Comparison of ENCODE assay signal across 1 cellular context in the genomic region with DNA sequence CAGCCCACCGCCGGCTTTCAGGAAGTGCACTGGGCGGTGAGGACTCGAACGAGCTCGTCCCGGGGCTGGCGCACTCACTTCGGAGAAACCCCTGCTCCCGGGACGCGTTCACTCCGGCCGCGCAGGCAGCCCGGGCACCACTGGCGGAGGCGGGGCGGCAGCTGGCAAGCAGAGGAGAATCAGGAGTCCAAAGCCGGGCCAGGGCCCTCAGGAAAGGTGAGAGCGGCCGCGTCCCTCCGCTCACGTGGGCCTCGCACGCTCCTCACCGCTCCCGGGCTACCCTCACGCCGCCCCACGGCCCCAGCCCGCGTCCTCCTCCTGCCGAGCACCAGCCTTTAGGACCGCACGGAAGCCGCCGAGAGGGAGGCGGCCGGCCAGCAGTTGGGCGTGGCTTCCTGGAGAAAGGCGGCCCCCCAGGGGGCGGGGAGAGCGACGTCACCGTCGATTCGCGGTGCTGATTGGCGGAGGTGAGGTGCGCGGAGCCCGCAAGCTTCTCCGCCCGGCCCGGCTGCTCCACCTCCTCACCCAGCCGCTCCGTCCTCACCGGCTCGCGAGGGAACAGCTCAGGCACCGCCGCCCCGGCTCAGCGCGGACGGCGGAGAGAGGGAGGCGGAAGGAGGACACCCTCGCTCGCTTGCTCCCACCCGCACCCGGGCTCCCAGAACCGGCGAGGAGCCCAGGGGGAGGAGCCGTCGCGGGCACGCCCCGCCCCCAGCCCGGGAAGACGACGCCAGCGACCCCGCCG.
TF ChIP-seq lines count a peak whose summit lies in the region.

A gene (plus strand): TSS at position 516 of the 745 bp plus-strand sequence. CDS start 400 bp downstream, outside the sequence.

TF ChIP-seq in HepG2, 621 proteins besides CTCF, POLR2A, EP300 and RAD21 (continued from another document and continues in another):
- TF ChIP-seq, protein P1, sequence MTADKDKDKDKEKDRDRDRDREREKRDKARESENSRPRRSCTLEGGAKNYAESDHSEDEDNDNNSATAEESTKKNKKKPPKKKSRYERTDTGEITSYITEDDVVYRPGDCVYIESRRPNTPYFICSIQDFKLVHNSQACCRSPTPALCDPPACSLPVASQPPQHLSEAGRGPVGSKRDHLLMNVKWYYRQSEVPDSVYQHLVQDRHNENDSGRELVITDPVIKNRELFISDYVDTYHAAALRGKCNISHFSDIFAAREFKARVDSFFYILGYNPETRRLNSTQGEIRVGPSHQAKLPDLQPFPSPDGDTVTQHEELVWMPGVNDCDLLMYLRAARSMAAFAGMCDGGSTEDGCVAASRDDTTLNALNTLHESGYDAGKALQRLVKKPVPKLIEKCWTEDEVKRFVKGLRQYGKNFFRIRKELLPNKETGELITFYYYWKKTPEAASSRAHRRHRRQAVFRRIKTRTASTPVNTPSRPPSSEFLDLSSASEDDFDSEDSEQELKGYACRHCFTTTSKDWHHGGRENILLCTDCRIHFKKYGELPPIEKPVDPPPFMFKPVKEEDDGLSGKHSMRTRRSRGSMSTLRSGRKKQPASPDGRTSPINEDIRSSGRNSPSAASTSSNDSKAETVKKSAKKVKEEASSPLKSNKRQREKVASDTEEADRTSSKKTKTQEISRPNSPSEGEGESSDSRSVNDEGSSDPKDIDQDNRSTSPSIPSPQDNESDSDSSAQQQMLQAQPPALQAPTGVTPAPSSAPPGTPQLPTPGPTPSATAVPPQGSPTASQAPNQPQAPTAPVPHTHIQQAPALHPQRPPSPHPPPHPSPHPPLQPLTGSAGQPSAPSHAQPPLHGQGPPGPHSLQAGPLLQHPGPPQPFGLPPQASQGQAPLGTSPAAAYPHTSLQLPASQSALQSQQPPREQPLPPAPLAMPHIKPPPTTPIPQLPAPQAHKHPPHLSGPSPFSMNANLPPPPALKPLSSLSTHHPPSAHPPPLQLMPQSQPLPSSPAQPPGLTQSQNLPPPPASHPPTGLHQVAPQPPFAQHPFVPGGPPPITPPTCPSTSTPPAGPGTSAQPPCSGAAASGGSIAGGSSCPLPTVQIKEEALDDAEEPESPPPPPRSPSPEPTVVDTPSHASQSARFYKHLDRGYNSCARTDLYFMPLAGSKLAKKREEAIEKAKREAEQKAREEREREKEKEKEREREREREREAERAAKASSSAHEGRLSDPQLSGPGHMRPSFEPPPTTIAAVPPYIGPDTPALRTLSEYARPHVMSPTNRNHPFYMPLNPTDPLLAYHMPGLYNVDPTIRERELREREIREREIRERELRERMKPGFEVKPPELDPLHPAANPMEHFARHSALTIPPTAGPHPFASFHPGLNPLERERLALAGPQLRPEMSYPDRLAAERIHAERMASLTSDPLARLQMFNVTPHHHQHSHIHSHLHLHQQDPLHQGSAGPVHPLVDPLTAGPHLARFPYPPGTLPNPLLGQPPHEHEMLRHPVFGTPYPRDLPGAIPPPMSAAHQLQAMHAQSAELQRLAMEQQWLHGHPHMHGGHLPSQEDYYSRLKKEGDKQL (CRISPR knock-in tag; IDR thresholded peaks at IDR 0.05; ENCODE audit: low read depth) = peak; percentile 55; the same call in 1 of the 2 replicates
- TF ChIP-seq ZNF354B (CRISPR knock-in tag; IDR thresholded peaks at IDR 0.05) = 0 out of 2 replicates have a peak, but pooled peaks have one; percentile 21
- TF ChIP-seq NR2F1 (CRISPR knock-in tag; IDR thresholded peaks at IDR 0.05) = 0 out of 4 replicates have a peak, but pooled peaks of 1 of the 2 experiments have one; percentile 18
- peak; percentile 97 for TF ChIP-seq IKZF4 (CRISPR knock-in tag; IDR thresholded peaks at IDR 0.05; ENCODE audit: borderline replicate concordance, low read depth, not compliant biosample characterization)
- peak; percentile 86 for TF ChIP-seq ZNF563 (CRISPR knock-in tag; IDR thresholded peaks at IDR 0.05)
- peak; percentile 80 for TF ChIP-seq ZNF335 (CRISPR knock-in tag; IDR thresholded peaks at IDR 0.05)
- peak; percentile 95 for TF ChIP-seq ZNF274 (CRISPR knock-in tag; IDR thresholded peaks at IDR 0.05)
- no peak for TF ChIP-seq ATAD3A (CRISPR knock-in tag; IDR thresholded peaks at IDR 0.05)
- TF ChIP-seq ZNF451 (CRISPR knock-in tag; IDR thresholded peaks at IDR 0.05) = no peak; the same call in 1 of the 2 replicates
- peak; percentile 96 for TF ChIP-seq ZNF749 (CRISPR knock-in tag; IDR thresholded peaks at IDR 0.05; ENCODE audit: borderline replicate concordance)
- TF ChIP-seq MAFF (IDR thresholded peaks at IDR 0.05; ENCODE audit: low read depth, low read length) = no peak
- TF ChIP-seq, protein P2, sequence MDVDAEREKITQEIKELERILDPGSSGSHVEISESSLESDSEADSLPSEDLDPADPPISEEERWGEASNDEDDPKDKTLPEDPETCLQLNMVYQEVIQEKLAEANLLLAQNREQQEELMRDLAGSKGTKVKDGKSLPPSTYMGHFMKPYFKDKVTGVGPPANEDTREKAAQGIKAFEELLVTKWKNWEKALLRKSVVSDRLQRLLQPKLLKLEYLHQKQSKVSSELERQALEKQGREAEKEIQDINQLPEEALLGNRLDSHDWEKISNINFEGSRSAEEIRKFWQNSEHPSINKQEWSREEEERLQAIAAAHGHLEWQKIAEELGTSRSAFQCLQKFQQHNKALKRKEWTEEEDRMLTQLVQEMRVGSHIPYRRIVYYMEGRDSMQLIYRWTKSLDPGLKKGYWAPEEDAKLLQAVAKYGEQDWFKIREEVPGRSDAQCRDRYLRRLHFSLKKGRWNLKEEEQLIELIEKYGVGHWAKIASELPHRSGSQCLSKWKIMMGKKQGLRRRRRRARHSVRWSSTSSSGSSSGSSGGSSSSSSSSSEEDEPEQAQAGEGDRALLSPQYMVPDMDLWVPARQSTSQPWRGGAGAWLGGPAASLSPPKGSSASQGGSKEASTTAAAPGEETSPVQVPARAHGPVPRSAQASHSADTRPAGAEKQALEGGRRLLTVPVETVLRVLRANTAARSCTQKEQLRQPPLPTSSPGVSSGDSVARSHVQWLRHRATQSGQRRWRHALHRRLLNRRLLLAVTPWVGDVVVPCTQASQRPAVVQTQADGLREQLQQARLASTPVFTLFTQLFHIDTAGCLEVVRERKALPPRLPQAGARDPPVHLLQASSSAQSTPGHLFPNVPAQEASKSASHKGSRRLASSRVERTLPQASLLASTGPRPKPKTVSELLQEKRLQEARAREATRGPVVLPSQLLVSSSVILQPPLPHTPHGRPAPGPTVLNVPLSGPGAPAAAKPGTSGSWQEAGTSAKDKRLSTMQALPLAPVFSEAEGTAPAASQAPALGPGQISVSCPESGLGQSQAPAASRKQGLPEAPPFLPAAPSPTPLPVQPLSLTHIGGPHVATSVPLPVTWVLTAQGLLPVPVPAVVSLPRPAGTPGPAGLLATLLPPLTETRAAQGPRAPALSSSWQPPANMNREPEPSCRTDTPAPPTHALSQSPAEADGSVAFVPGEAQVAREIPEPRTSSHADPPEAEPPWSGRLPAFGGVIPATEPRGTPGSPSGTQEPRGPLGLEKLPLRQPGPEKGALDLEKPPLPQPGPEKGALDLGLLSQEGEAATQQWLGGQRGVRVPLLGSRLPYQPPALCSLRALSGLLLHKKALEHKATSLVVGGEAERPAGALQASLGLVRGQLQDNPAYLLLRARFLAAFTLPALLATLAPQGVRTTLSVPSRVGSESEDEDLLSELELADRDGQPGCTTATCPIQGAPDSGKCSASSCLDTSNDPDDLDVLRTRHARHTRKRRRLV (CRISPR knock-in tag; IDR thresholded peaks at IDR 0.05) = peak; percentile 87
- TF ChIP-seq SUZ12 (IDR thresholded peaks at IDR 0.05; ENCODE audit: low read depth, low read length) = no peak
- peak; percentile 93 for TF ChIP-seq DNMT3B (CRISPR knock-in tag; conservative IDR thresholded peaks at IDR 0.05)
- TF ChIP-seq GPN1 (CRISPR knock-in tag; IDR thresholded peaks at IDR 0.05; ENCODE audit: borderline replicate concordance) = peak; percentile 68; the same call in 1 of the 2 replicates
- TF ChIP-seq, protein P3, sequence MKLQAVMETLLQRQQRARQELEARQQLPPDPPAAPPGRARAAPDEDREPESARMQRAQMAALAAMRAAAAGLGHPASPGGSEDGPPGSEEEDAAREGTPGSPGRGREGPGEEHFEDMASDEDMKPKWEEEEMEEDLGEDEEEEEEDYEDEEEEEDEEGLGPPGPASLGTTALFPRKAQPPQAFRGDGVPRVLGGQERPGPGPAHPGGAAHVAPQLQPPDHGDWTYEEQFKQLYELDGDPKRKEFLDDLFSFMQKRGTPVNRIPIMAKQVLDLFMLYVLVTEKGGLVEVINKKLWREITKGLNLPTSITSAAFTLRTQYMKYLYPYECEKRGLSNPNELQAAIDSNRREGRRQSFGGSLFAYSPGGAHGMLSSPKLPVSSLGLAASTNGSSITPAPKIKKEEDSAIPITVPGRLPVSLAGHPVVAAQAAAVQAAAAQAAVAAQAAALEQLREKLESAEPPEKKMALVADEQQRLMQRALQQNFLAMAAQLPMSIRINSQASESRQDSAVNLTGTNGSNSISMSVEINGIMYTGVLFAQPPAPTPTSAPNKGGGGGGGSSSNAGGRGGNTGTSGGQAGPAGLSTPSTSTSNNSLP (IDR thresholded peaks at IDR 0.05; ENCODE audit: low read depth, low read length) = no peak; the same call in 1 of the 2 replicates
- peak; percentile 86 for TF ChIP-seq PITX1 (CRISPR knock-in tag; IDR thresholded peaks at IDR 0.05)
- TF ChIP-seq, protein P4, sequence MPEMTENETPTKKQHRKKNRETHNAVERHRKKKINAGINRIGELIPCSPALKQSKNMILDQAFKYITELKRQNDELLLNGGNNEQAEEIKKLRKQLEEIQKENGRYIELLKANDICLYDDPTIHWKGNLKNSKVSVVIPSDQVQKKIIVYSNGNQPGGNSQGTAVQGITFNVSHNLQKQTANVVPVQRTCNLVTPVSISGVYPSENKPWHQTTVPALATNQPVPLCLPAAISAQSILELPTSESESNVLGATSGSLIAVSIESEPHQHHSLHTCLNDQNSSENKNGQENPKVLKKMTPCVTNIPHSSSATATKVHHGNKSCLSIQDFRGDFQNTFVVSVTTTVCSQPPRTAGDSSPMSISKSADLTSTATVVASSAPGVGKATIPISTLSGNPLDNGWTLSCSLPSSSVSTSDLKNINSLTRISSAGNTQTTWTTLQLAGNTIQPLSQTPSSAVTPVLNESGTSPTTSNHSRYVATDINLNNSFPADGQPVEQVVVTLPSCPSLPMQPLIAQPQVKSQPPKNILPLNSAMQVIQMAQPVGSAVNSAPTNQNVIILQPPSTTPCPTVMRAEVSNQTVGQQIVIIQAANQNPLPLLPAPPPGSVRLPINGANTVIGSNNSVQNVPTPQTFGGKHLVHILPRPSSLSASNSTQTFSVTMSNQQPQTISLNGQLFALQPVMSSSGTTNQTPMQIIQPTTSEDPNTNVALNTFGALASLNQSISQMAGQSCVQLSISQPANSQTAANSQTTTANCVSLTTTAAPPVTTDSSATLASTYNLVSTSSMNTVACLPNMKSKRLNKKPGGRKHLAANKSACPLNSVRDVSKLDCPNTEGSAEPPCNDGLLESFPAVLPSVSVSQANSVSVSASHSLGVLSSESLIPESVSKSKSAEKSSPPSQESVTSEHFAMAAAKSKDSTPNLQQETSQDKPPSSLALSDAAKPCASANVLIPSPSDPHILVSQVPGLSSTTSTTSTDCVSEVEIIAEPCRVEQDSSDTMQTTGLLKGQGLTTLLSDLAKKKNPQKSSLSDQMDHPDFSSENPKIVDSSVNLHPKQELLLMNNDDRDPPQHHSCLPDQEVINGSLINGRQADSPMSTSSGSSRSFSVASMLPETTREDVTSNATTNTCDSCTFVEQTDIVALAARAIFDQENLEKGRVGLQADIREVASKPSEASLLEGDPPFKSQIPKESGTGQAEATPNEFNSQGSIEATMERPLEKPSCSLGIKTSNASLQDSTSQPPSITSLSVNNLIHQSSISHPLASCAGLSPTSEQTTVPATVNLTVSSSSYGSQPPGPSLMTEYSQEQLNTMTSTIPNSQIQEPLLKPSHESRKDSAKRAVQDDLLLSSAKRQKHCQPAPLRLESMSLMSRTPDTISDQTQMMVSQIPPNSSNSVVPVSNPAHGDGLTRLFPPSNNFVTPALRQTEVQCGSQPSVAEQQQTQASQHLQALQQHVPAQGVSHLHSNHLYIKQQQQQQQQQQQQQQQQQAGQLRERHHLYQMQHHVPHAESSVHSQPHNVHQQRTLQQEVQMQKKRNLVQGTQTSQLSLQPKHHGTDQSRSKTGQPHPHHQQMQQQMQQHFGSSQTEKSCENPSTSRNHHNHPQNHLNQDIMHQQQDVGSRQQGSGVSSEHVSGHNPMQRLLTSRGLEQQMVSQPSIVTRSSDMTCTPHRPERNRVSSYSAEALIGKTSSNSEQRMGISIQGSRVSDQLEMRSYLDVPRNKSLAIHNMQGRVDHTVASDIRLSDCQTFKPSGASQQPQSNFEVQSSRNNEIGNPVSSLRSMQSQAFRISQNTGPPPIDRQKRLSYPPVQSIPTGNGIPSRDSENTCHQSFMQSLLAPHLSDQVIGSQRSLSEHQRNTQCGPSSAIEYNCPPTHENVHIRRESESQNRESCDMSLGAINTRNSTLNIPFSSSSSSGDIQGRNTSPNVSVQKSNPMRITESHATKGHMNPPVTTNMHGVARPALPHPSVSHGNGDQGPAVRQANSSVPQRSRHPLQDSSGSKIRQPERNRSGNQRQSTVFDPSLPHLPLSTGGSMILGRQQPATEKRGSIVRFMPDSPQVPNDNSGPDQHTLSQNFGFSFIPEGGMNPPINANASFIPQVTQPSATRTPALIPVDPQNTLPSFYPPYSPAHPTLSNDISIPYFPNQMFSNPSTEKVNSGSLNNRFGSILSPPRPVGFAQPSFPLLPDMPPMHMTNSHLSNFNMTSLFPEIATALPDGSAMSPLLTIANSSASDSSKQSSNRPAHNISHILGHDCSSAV (CRISPR knock-in tag; IDR thresholded peaks at IDR 0.05; ENCODE audit: borderline replicate concordance) = no peak
- TF ChIP-seq SNAI1 (CRISPR knock-in tag; IDR thresholded peaks at IDR 0.05; ENCODE audit: borderline replicate concordance) = peak; percentile 85; the same call in 1 of the 2 replicates
- peak; percentile 79 for TF ChIP-seq POLR2AphosphoS5 (IDR thresholded peaks at IDR 0.05; ENCODE audit: low read depth, low read length)
- 0 out of 2 replicates have a peak, but pooled peaks have one; percentile 46 for TF ChIP-seq ZNF652 (CRISPR knock-in tag; IDR thresholded peaks at IDR 0.05; ENCODE audit: borderline replicate concordance, low read depth)
- TF ChIP-seq ZKSCAN8 (CRISPR knock-in tag; IDR thresholded peaks at IDR 0.05; ENCODE audit: borderline replicate concordance) = peak; percentile 81; the same call in 1 of the 2 replicates
- TF ChIP-seq, protein P5, sequence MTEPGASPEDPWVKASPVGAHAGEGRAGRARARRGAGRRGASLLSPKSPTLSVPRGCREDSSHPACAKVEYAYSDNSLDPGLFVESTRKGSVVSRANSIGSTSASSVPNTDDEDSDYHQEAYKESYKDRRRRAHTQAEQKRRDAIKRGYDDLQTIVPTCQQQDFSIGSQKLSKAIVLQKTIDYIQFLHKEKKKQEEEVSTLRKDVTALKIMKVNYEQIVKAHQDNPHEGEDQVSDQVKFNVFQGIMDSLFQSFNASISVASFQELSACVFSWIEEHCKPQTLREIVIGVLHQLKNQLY (CRISPR knock-in tag; IDR thresholded peaks at IDR 0.05) = peak; percentile 56; the same call in 1 of the 2 replicates
- peak; percentile 98; the same call in 1 of the 2 replicates for TF ChIP-seq KAT7 (CRISPR knock-in tag; IDR thresholded peaks at IDR 0.05; ENCODE audit: borderline replicate concordance)
- TF ChIP-seq ZNF850 (CRISPR knock-in tag; conservative IDR thresholded peaks at IDR 0.05) = no peak
- TF ChIP-seq HMG20B (CRISPR knock-in tag; conservative IDR thresholded peaks at IDR 0.05) = peak; percentile 87
